In the genomic region with DNA sequence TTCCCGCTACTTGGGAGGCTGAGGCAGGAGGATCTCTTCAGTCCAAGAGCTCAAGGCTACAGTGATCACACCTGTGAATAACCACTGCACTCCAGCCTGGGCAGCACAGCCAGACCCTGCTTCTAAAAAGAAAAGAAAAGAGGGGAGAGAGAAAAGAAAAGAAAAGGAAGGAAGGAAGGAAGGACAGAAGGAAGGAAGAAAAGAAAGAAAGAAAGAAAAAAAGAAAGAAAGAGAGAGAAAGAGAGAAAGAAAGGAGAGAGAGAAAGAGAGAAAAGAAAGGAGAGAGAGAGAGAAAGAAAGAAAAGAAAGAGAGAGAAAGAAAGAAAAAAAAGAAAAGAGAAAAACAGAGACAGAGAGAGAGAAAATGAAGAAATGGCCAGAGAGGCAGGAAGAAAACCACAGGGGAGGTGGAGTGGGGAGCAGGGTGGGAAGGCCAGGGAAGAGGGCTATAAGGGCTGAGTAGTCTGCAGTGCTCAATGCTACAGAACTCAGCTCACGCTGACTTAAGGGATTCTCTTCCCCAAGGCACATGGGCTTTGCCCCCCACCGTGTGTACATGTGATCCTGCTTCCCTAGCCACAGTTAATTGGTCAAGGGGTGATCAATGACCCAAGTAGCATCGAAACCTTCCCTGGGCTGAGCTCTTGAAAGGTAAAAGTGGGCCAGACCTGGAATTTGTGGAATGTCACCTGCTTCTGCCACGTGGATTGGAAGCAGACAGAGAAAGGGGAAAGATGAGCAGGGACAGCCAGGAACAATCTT, we compare ENCODE assay signal across 17 cellular contexts.
DNase-seq lines count a peak whose midpoint lies in the region; ATAC-seq and TF ChIP-seq lines count a peak whose summit lies in the region.
"Had no signal": no experiment of that assay in that cellular context is flagged by ENCODE, and none has a peak within 500 bp of the region (broad histone marks: within the 10 kb centered on the region; RNA-seq: fewer than 3 reads in every experiment).

No MANE protein-coding gene starts in this region.

- H3K27ac Mint-ChIP-seq in nephron progenitor cell = no peak overlapping the region
- no peak overlapping the region for H3K27ac Mint-ChIP-seq in CD8-positive, alpha-beta T cell

- BruUV-seq in PC-9 (replicated peaks; lab: Mats Ljungman, UMichigan) = no TSS peak

- no peaks in the 10 kb centered on the region for H4K20me1 ChIP-seq in PC-9 (ENCODE audit: insufficient read depth)

- H3F3A ChIP-seq in PC-9 (ENCODE audit: insufficient read depth, low read depth) = no peaks in the 10 kb centered on the region

- H3K4me1 Mint-ChIP-seq in nephron progenitor cell = peaks cover 57% of the 10 kb centered on the region
- H3K4me1 Mint-ChIP-seq in CD8-positive, alpha-beta T cell (ENCODE audit: low read depth) = no peaks in the 10 kb centered on the region

- no peaks in the 10 kb centered on the region for H3K36me3 Mint-ChIP-seq in nephron progenitor cell (ENCODE audit: low read depth)
- no peaks in the 10 kb centered on the region for H3K36me3 Mint-ChIP-seq in CD8-positive, alpha-beta T cell

- POLR2A ChIA-PET in PC-9 (lab: Charles Lee; ENCODE audit: unreplicated experiment) = no interaction called here
- POLR2A ChIA-PET in CD8-positive, alpha-beta T cell (lab: Charles Lee) = no interaction called here

- H3K9me3 ChIP-seq in NT2/D1 (ENCODE audit: insufficient read depth, low read length) (no peaks in the 10 kb centered on the region), PC-9 (ENCODE audit: insufficient read depth, low read depth) (no peaks in the 10 kb centered on the region)
- H3K9me3 ChIP-seq in CD8-positive, alpha-beta T cell (ENCODE audit: low read length) = no peaks in the 10 kb centered on the region
- H3K9me3 ChIP-seq: SJCRH30 had no signal

- no peaks in the 10 kb centered on the region for H3K79me2 ChIP-seq in PC-9 (ENCODE audit: low read depth)

- TF ChIP-seq CTCF in nephron progenitor cell (IDR thresholded peaks at IDR 0.05) (no peak), PC-9 (conservative IDR thresholded peaks at IDR 0.05) (no peak)
- TF ChIP-seq CTCF in CD8-positive, alpha-beta T cell (IDR thresholded peaks at IDR 0.05) = no peak

- H3K4me3 ChIP-seq in NT2/D1 (ENCODE audit: insufficient read length, low read depth) (no peak overlapping the region), PC-9 (no peak overlapping the region)
- H3K4me3 ChIP-seq in CD8-positive, alpha-beta T cell (ENCODE audit: low read depth, low read length) = no peak overlapping the region
- H3K4me3 ChIP-seq: SJCRH30 had no signal

- intact Hi-C loops in PC-9 (cut with micrococcal nuclease; ENCODE audit: unreplicated experiment) = no loop called here
- intact Hi-C loops in CD8-positive, alpha-beta T cell (cut with DNase I, micrococcal nuclease) = no loop called here

- H3K9me2 ChIP-seq in PC-9 (ENCODE audit: insufficient read depth) = no peaks in the 10 kb centered on the region

- no peaks in the 10 kb centered on the region for H3K27me3 Mint-ChIP-seq in nephron progenitor cell (ENCODE audit: low read depth, poor library complexity)
- peaks cover 19% of the 10 kb centered on the region for H3K27me3 Mint-ChIP-seq in CD8-positive, alpha-beta T cell (ENCODE audit: low read depth)

- H3K27me3 ChIP-seq in NT2/D1 (ENCODE audit: insufficient read depth, insufficient read length) = no peaks in the 10 kb centered on the region
- H3K27me3 ChIP-seq in PC-9 (ENCODE audit: insufficient read depth, low read depth) = no peaks in the 10 kb centered on the region
- H3K27me3 ChIP-seq in CD8-positive, alpha-beta T cell (ENCODE audit: insufficient read depth, low read length) = no peaks in the 10 kb centered on the region
- H3K27me3 ChIP-seq: SJCRH30 had no signal

- H3K36me3 ChIP-seq in NT2/D1 (ENCODE audit: insufficient read depth, insufficient read length, low read length) = no peaks in the 10 kb centered on the region
- no peaks in the 10 kb centered on the region for H3K36me3 ChIP-seq in PC-9 (ENCODE audit: low read depth)
- H3K36me3 ChIP-seq in CD8-positive, alpha-beta T cell (ENCODE audit: insufficient read depth, low read length) = no peaks in the 10 kb centered on the region
- H3K36me3 ChIP-seq: SJCRH30 had no signal

- no peaks in the 10 kb centered on the region for H3K9me3 Mint-ChIP-seq in nephron progenitor cell
- H3K9me3 Mint-ChIP-seq in CD8-positive, alpha-beta T cell = no peaks in the 10 kb centered on the region

- H3K27ac ChIP-seq in PC-9 = no peak overlapping the region
- no peak overlapping the region for H3K27ac ChIP-seq in CD8-positive, alpha-beta T cell (ENCODE audit: low read depth, low read length)
- H3K27ac ChIP-seq: KMS-11, SJCRH30 had no signal

- CTCF ChIA-PET in PC-9 (lab: Charles Lee) = interaction anchor here (0.8 kb wide), 1 partner anchor 15 kb away, joined by 6 read pairs; no protein-coding TSS in a partner anchor
- CTCF ChIA-PET in CD8-positive, alpha-beta T cell (lab: Charles Lee) = no interaction called here

- no peak overlapping the region for H3K4me3 Mint-ChIP-seq in nephron progenitor cell
- no peak overlapping the region for H3K4me3 Mint-ChIP-seq in CD8-positive, alpha-beta T cell

- no peak overlapping the region for H2AFZ ChIP-seq in PC-9

- no peak overlapping the region for H3K4me2 ChIP-seq in PC-9
- H3K4me2 ChIP-seq: KMS-11 had no signal

- H3K9ac ChIP-seq in NT2/D1 (ENCODE audit: insufficient read length, low read depth) = no peak overlapping the region
- H3K9ac ChIP-seq: KMS-11 had no signal

- DNase-seq in ELF-1 (ENCODE audit: low read depth, low spot score) (peak; percentile 89), NT2/D1 (ENCODE audit: low read depth, low spot score) (peak; percentile 40), iPS DF 19.7 (ENCODE audit: low read depth, low spot score) (peak; percentile 75), nephron progenitor cell (peak; percentile 9), PC-9 (no peak), NCI-H146 (lab: John Stamatoyannopoulos, UW) (no peak), activated gamma-delta T cell (lab: John Stamatoyannopoulos, UW) (no peak)
- DNase-seq in CD8-positive, alpha-beta T cell = no peak
- DNase-seq: C1 segment of cervical spinal cord, DND-41, MV-4-11, NCI-H187, NCI-H2107, NCI-H226, SJCRH30 had no signal

- no peak for ATAC-seq in CD8-positive, alpha-beta T cell
- ATAC-seq: HepG2 had no signal

- H3K4me1 ChIP-seq in NT2/D1 (ENCODE audit: insufficient read depth, insufficient read length) (no peaks in the 10 kb centered on the region), PC-9 (replicated peaks; ENCODE audit: insufficient read depth) (no peaks in the 10 kb centered on the region)
- H3K4me1 ChIP-seq in CD8-positive, alpha-beta T cell (ENCODE audit: insufficient read depth, low read length) = no peaks in the 10 kb centered on the region
- H3K4me1 ChIP-seq: SJCRH30 had no signal

Comparison
In these comparisons a context has a peak if more than half of its experiments do, and no peak if none do; other contexts are left out.
1. DNase-seq: peak in ELF-1 (single experiment), NT2/D1 (single experiment), iPS DF 19.7 (single experiment) and nephron progenitor cell (single experiment); none in PC-9 (0 of 2), NCI-H146 (single experiment), activated gamma-delta T cell (single experiment) and CD8-positive, alpha-beta T cell (0 of 7).